ENCODE assay signal across 32 cellular contexts in the genomic region with DNA sequence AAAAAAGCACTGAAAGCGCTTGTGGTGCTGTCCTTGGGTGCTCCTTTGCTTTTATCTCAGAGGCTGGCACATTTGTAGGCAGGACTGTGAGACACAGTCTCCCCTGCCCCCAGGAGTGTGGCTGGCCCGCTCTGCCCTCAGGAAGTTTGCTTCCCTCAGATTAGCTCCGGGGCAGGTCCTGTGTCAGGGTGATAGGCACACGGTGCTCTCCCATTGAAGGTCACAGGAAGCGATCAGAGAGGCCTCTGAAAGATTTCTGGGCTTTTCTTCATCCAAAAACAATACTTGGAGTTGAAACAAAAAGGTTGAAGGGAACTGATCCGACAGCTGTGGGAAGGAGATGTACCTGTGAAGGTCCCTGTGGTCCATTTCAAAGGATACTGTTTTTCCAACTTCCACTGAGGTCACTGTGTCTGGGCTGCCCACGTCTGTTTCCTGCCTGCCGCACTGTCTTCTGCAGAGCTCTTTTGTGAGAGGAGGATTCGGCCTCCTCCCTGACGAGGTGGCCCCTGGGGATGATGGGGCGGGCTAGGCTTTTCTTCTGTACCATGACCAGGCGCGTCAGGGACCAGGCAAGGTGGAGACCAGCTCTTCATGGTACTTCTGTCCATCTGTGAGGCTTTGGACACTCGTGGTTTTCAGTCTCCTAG.
DNase-seq lines count a peak whose midpoint lies in the region; ATAC-seq and TF ChIP-seq lines count a peak whose summit lies in the region.
"Had no signal": no experiment of that assay in that cellular context is flagged by ENCODE, and none has a peak within 500 bp of the region (broad histone marks: within the 10 kb centered on the region; RNA-seq: fewer than 3 reads in every experiment).

No MANE protein-coding gene starts in this region.

- H3K27me3 ChIP-seq in left ventricle myocardium inferior (ENCODE audit: low read depth) (no peaks in the 10 kb centered on the region), adrenal gland (no peaks in the 10 kb centered on the region), right cardiac atrium (ENCODE audit: control insufficient read depth, insufficient read depth) (no peaks in the 10 kb centered on the region)
- H3K27me3 ChIP-seq: testis had no signal

- TF ChIP-seq CTCF in left ventricle myocardium inferior (IDR thresholded peaks at IDR 0.05; ENCODE audit: borderline replicate concordance) (no peak), adrenal gland (IDR thresholded peaks at IDR 0.05) (no peak)

- 38 to 60% (median 48%) methylated on average over 7 to 14 of the region's 14 CpGs for WGBS in adrenal gland, 4 donors
- WGBS in right cardiac atrium: 58% methylated on average over 14 of the region's 14 CpGs

- no peak overlapping the region for H3K4me3 ChIP-seq in left ventricle myocardium inferior
- no peak overlapping the region for H3K4me3 ChIP-seq in adrenal gland
- H3K4me3 ChIP-seq in right cardiac atrium (ENCODE audit: low read length): no peak overlapping the region
- H3K4me3 ChIP-seq: A549, GM23248, neural progenitor cell, testis had no signal

- no peaks in the 10 kb centered on the region for H3K9me3 ChIP-seq in left ventricle myocardium inferior (replicated peaks)
- no peaks in the 10 kb centered on the region for H3K9me3 ChIP-seq in adrenal gland (replicated peaks in 1 of 3)
- H3K9me3 ChIP-seq in right cardiac atrium (ENCODE audit: control insufficient read depth, low read length): no peaks in the 10 kb centered on the region
- H3K9me3 ChIP-seq: A549, testis had no signal

- intact Hi-C loops in left ventricle myocardium inferior (cut with micrococcal nuclease): no loop called here
- intact Hi-C loops in cardiac septum (cut with DNase I): no loop called here
- intact Hi-C loops in adrenal gland (cut with DNase I): no loop called here
- intact Hi-C loops in right cardiac atrium (cut with DNase I): no loop called here

- DNase-seq in left ventricle myocardium inferior (no peak), cardiac septum (ENCODE audit: low spot score) (no peak), adrenal gland (peak in 5 of 7 donors; percentile 25 to 78 (median 49)), right cardiac atrium (peak; percentile 68 to 76 (median 75)), HPDE6-E6E7 (ENCODE audit: extremely low spot score) (no peak)
- no peak for DNase-seq in stimulated activated CD4-positive, alpha-beta T cell treated with anti-CD3 and anti-CD28 coated beads, Interleukin-2, amount 100 ng/mL, for 24 hours
- DNase-seq: activated CD4-positive, alpha-beta T cell treated with anti-CD3 and anti-CD28 coated beads, Interleukin-2, amount 50 U/mL, for 4 hours; activated CD4-positive, CD25-positive, alpha-beta regulatory T cell; activated CD8-positive, alpha-beta memory T cell treated with anti-CD3 and anti-CD28 coated beads, Interleukin-2, amount 10 ng/mL, durations not matched to agents 7 days and 5 days; activated gamma-delta T cell; activated naive CD8-positive, alpha-beta T cell treated with anti-CD3 and anti-CD28 coated beads, Interleukin-2, amount 10 ng/mL, durations not matched to agents 7 days and 5 days; activated T-cell treated with anti-CD3 and anti-CD28 coated beads, Interleukin-2, amount 50 U/mL, for 4 hours; CD4-positive, alpha-beta T cell; central memory CD4-positive, alpha-beta T cell; cortex of kidney; GM23248; hippocampal formation; mesenchymal stem cell; NCI-H1436 treated with DMSO at 0.1 percent for 48 hours; NCI-H2107; NCI-H345; NCI-H748 treated with DMSO at 0.1 percent for 48 hours; SHP77 treated with DMSO at 0.1 percent for 48 hours; stimulated activated CD8-positive, alpha-beta memory T cell treated with anti-CD3 and anti-CD28 coated beads, Interleukin-4, amount 100 ng/mL, for 48 hours; testis had no signal

- peaks cover 46% of the 10 kb centered on the region for H3K4me1 ChIP-seq in left ventricle myocardium inferior
- H3K4me1 ChIP-seq in adrenal gland (replicated peaks in 1 of 2): peaks cover 11 to 20% of the 10 kb centered on the region in 2 donors
- H3K4me1 ChIP-seq in right cardiac atrium (ENCODE audit: control insufficient read depth, insufficient read depth, low read length): peaks cover 3% of the 10 kb centered on the region
- H3K4me1 ChIP-seq: A549, neural progenitor cell, parathyroid adenoma, testis had no signal

- TF ChIP-seq POLR2A in adrenal gland (IDR thresholded peaks at IDR 0.05): no peak

- ATAC-seq in right cardiac atrium (peak; percentile 86 to 93), GM21528 (IDR thresholded peaks at IDR 0.05; ENCODE audit: low FRiP score, unreplicated experiment) (no peak), HG03521 (IDR thresholded peaks at IDR 0.05; ENCODE audit: unreplicated experiment) (no peak)
- ATAC-seq: A549; activated CD8-positive, alpha-beta memory T cell treated with anti-CD3 and anti-CD28 coated beads, Interleukin-2, amount 10 ng/mL, durations not matched to agents 7 days and 5 days; activated T-cell treated with anti-CD3 and anti-CD28 coated beads, Interleukin-2, amount 50 U/mL, for 4 hours; Panc1 had no signal

- H3K27ac ChIP-seq in left ventricle myocardium inferior (replicated peaks) (peak overlapping the region; percentile 59), adrenal gland (peak overlapping the region in 2 of 5 donors; percentile 1 to 61), right cardiac atrium (ENCODE audit: low read length) (no peak overlapping the region)
- H3K27ac ChIP-seq: A549, GM23248, HL-60, neural progenitor cell, parathyroid adenoma, testis had no signal

- H3K36me3 ChIP-seq in left ventricle myocardium inferior (peaks cover 54% of the 10 kb centered on the region), adrenal gland (replicated peaks in 1 of 2) (peaks cover 0 to 38% of the 10 kb centered on the region in 2 donors)
- H3K36me3 ChIP-seq: neural progenitor cell had no signal

Comparison
In these comparisons a context has a peak if more than half of its experiments do, and no peak if none do; other contexts are left out.
1. DNase-seq: peak in adrenal gland (5 of 7) and right cardiac atrium (3 of 3); none in left ventricle myocardium inferior (single experiment), cardiac septum (single experiment), HPDE6-E6E7 (single experiment) and stimulated activated CD4-positive, alpha-beta T cell treated with anti-CD3 and anti-CD28 coated beads, Interleukin-2, amount 100 ng/mL, for 24 hours (0 of 2).
2. ATAC-seq: peak in right cardiac atrium (2 of 2); none in GM21528 (single experiment) and HG03521 (single experiment).